In genomic region chrX:46165411-46165810, GRCh38 we compare ENCODE assay signal across 19 cellular contexts.
A peak's percentile ranks its signal among the peaks of the same experiment; 100 is the strongest.
DNase-seq lines count a peak whose midpoint lies in the region; ATAC-seq and TF ChIP-seq lines count a peak whose summit lies in the region.
"Had no signal": no experiment of that assay in that cellular context is flagged by ENCODE, and none has a peak within 500 bp of the region (broad histone marks: within the 10 kb centered on the region; RNA-seq: fewer than 3 reads in every experiment).

No MANE protein-coding gene starts in this region.

- no peaks in the 10 kb centered on the region for H3K9me3 ChIP-seq in RWPE2 (ENCODE audit: severe bottlenecking)
- H3K9me3 ChIP-seq: transverse colon had no signal

- no peak overlapping the region for H3K4me3 ChIP-seq in RWPE2 (ENCODE audit: severe bottlenecking)
- no peak overlapping the region for H3K4me3 ChIP-seq in skeletal muscle cell (ENCODE audit: low read depth, low read length)
- H3K4me3 ChIP-seq: K562, transverse colon had no signal

- intact Hi-C loops in activated naive CD4-positive, alpha-beta T cell treated with anti-CD3 and anti-CD28 coated beads for 36 hours (cut with micrococcal nuclease): no loop called here

- no peaks in the 10 kb centered on the region for H3K27me3 Mint-ChIP-seq in activated naive CD4-positive, alpha-beta T cell treated with anti-CD3 and anti-CD28 coated beads for 36 hours (ENCODE audit: low read depth)
- H3K27me3 Mint-ChIP-seq: activated CD4-positive, alpha-beta T cell treated with anti-CD3 and anti-CD28 coated beads for 36 hours had no signal

- CTCF ChIA-PET in activated naive CD4-positive, alpha-beta T cell treated with anti-CD3 and anti-CD28 coated beads for 36 hours (lab: Charles Lee): no interaction called here

- H3K9me3 Mint-ChIP-seq in activated naive CD4-positive, alpha-beta T cell treated with anti-CD3 and anti-CD28 coated beads for 36 hours: no peaks in the 10 kb centered on the region
- H3K9me3 Mint-ChIP-seq: activated naive CD8-positive, alpha-beta T cell treated with anti-CD3 and anti-CD28 coated beads, Interleukin-2, amount 50 U/mL, for 24 hours; T-helper 2 cell treated with Interferon-gamma antibody and Interleukin-4, amounts not matched to agents 5 μg/mL and 100 μg/mL, for 36 hours had no signal

- ATAC-seq in RWPE2 (ENCODE audit: low read depth): peak; percentile 95
- no peak for ATAC-seq in HG02938 (IDR thresholded peaks at IDR 0.05; ENCODE audit: unreplicated experiment)
- ATAC-seq: activated CD4-positive, alpha-beta T cell treated with anti-CD3 and anti-CD28 coated beads for 36 hours; activated naive CD8-positive, alpha-beta T cell treated with anti-CD3 and anti-CD28 coated beads, Interleukin-2, amount 50 U/mL, for 24 hours; K562 had no signal

- peaks cover 22% of the 10 kb centered on the region for H3K4me1 ChIP-seq in RWPE2 (ENCODE audit: insufficient read depth, poor library complexity, severe bottlenecking)
- H3K4me1 ChIP-seq: transverse colon had no signal

- peaks cover 3% of the 10 kb centered on the region for H3K4me1 Mint-ChIP-seq in activated naive CD4-positive, alpha-beta T cell treated with anti-CD3 and anti-CD28 coated beads for 36 hours (ENCODE audit: low read depth)
- H3K4me1 Mint-ChIP-seq: CD14-positive monocyte had no signal

- no peaks in the 10 kb centered on the region for H3K27me3 ChIP-seq in RWPE2 (ENCODE audit: insufficient read depth, poor library complexity, severe bottlenecking)
- H3K27me3 ChIP-seq: transverse colon had no signal

- H3K36me3 ChIP-seq in RWPE2 (ENCODE audit: low read depth): no peaks in the 10 kb centered on the region
- H3K36me3 ChIP-seq: transverse colon had no signal

- no peak for TF ChIP-seq CTCF in RWPE2 (IDR thresholded peaks at IDR 0.05; ENCODE audit: poor library complexity, severe bottlenecking)

- H3K4me3 Mint-ChIP-seq in activated naive CD4-positive, alpha-beta T cell treated with anti-CD3 and anti-CD28 coated beads for 36 hours: no peak overlapping the region
- H3K4me3 Mint-ChIP-seq: activated CD4-positive, alpha-beta T cell treated with anti-CD3 and anti-CD28 coated beads for 36 hours; activated naive CD8-positive, alpha-beta T cell treated with anti-CD3 and anti-CD28 coated beads, Interleukin-2, amount 50 U/mL, for 24 hours; CD14-positive monocyte; T-helper 2 cell treated with Interferon-gamma antibody and Interleukin-4, amounts not matched to agents 5 μg/mL and 100 μg/mL, for 36 hours had no signal

- H3K36me3 Mint-ChIP-seq in activated naive CD4-positive, alpha-beta T cell treated with anti-CD3 and anti-CD28 coated beads for 36 hours (ENCODE audit: low read depth): no peaks in the 10 kb centered on the region
- H3K36me3 Mint-ChIP-seq: CD14-positive monocyte had no signal

- H3K27ac ChIP-seq in RWPE2 (ENCODE audit: poor library complexity, severe bottlenecking): peak overlapping the region; percentile 82
- H3K27ac ChIP-seq: transverse colon had no signal

- no peak overlapping the region for H3K27ac Mint-ChIP-seq in activated naive CD4-positive, alpha-beta T cell treated with anti-CD3 and anti-CD28 coated beads for 36 hours
- H3K27ac Mint-ChIP-seq: activated CD4-positive, alpha-beta T cell treated with anti-CD3 and anti-CD28 coated beads for 36 hours; activated naive CD8-positive, alpha-beta T cell treated with anti-CD3 and anti-CD28 coated beads, Interleukin-2, amount 50 U/mL, for 24 hours; CD14-positive monocyte; T-helper 2 cell treated with Interferon-gamma antibody and Interleukin-4, amounts not matched to agents 5 μg/mL and 100 μg/mL, for 36 hours had no signal

- DNase-seq in GM03348 (ENCODE audit: low spot score): peak; percentile 57
- DNase-seq in RWPE2 (ENCODE audit: low spot score): no peak
- DNase-seq in fibroblast of gingiva (ENCODE audit: low read depth): peak; percentile 28
- peak; percentile 28 for DNase-seq in skeletal muscle cell (ENCODE audit: low read depth)
- DNase-seq in activated T-cell treated with anti-CD3 and anti-CD28 coated beads, Interleukin-2, amount 50 U/mL, for 48 hours: no peak
- no peak for DNase-seq in NCI-H2107 (lab: John Stamatoyannopoulos, UW)
- DNase-seq in activated naive CD4-positive, alpha-beta T cell treated with anti-CD3 and anti-CD28 coated beads for 36 hours: no peak
- DNase-seq: activated CD4-positive, alpha-beta T cell treated with anti-CD3 and anti-CD28 coated beads for 36 hours; activated naive CD8-positive, alpha-beta T cell treated with anti-CD3 and anti-CD28 coated beads, Interleukin-2, amount 50 U/mL, for 24 hours; DMS79; NCI-H1417 treated with DMSO at 0.1 percent for 48 hours; NCI-H526; stimulated activated CD4-positive, alpha-beta T cell treated with anti-CD3 and anti-CD28 coated beads, Interleukin-2, amount 100 ng/mL, for 24 hours; stimulated activated CD8-positive, alpha-beta memory T cell treated with anti-CD3 and anti-CD28 coated beads, Interleukin-4, amount 100 ng/mL, for 48 hours; transverse colon had no signal

Comparison
In these comparisons a context has a peak if more than half of its experiments do, and no peak if none do; other contexts are left out.
1. DNase-seq: peak in GM03348 (single experiment), fibroblast of gingiva (single experiment) and skeletal muscle cell (single experiment); none in RWPE2 (single experiment), activated T-cell treated with anti-CD3 and anti-CD28 coated beads, Interleukin-2, amount 50 U/mL, for 48 hours (0 of 2), NCI-H2107 (single experiment) and activated naive CD4-positive, alpha-beta T cell treated with anti-CD3 and anti-CD28 coated beads for 36 hours (single experiment).